Comparison of ENCODE assay signal across 8 cellular contexts in genomic region chr16:1188781-1189189, GRCh38. TPM values are rescaled to one million over a fixed set of nuclear protein-coding genes. Genes with fewer than 3 reads are reported as not detected.
DNase-seq lines count a peak whose midpoint lies in the region; ATAC-seq and TF ChIP-seq lines count a peak whose summit lies in the region.

No MANE protein-coding gene starts in this region.

- WGBS in esophagus squamous epithelium, 2 donors = 52% methylated on average over 3 of the region's 14 CpGs; no CpG with 5 or more reads in 1 of the 2 donors

- H3K4me3 ChIP-seq in AG10803 (ENCODE audit: low read length) (no peak overlapping the region), fibroblast of pulmonary artery (replicated peaks; ENCODE audit: low read depth, low read length) (no peak overlapping the region), esophagus squamous epithelium (no peak overlapping the region)

- no peaks in the 10 kb centered on the region for H3K4me1 Mint-ChIP-seq in activated CD8-positive, alpha-beta T cell treated with anti-CD3 and anti-CD28 coated beads, Interleukin-2, amount 10 ng/mL, durations not matched to agents 7 days and 5 days (ENCODE audit: low read depth)

- H3K27me3 Mint-ChIP-seq in activated CD8-positive, alpha-beta T cell treated with anti-CD3 and anti-CD28 coated beads, Interleukin-2, amount 10 ng/mL, durations not matched to agents 7 days and 5 days (ENCODE audit: low read depth) = no peaks in the 10 kb centered on the region

- no peak for TF ChIP-seq CTCF in AG10803 (conservative IDR thresholded peaks at IDR 0.05; ENCODE audit: low read length)
- no peak for TF ChIP-seq CTCF in fibroblast of pulmonary artery (IDR thresholded peaks at IDR 0.05; ENCODE audit: low read length, missing control alignments)
- TF ChIP-seq CTCF in omental fat pad (IDR thresholded peaks at IDR 0.05) = no peak
- TF ChIP-seq CTCF in esophagus squamous epithelium (IDR thresholded peaks at IDR 0.05) = no peak

- H3K36me3 Mint-ChIP-seq in activated CD8-positive, alpha-beta T cell treated with anti-CD3 and anti-CD28 coated beads, Interleukin-2, amount 10 ng/mL, durations not matched to agents 7 days and 5 days (ENCODE audit: low read depth) = no peaks in the 10 kb centered on the region

- H3K9me3 ChIP-seq in esophagus squamous epithelium = no peaks in the 10 kb centered on the region

- in situ Hi-C loops in KBM-7 (cut with MboI; ENCODE audit: low pct_unique_long_range_greater_than_20kb, low sequenced_read_pairs) = no loop called here

- peaks cover 0 to 9% (median 0%) of the 10 kb centered on the region in 4 donors for H3K27me3 ChIP-seq in esophagus squamous epithelium

- no peaks in the 10 kb centered on the region for H3K9me3 Mint-ChIP-seq in activated CD8-positive, alpha-beta T cell treated with anti-CD3 and anti-CD28 coated beads, Interleukin-2, amount 10 ng/mL, durations not matched to agents 7 days and 5 days (ENCODE audit: insufficient read depth)

- intact Hi-C loops in sciatic nerve (cut with DNase I) (no loop called here), esophagus squamous epithelium (cut with DNase I) (no loop called here)

- DNase-seq in AG10803 (ENCODE audit: low read depth) = peak; percentile 13
- peak; percentile 45 for DNase-seq in KBM-7
- DNase-seq in activated CD8-positive, alpha-beta T cell treated with anti-CD3 and anti-CD28 coated beads, Interleukin-2, amount 10 ng/mL, durations not matched to agents 7 days and 5 days = peak; percentile 70
- peak; percentile 51 for DNase-seq in fibroblast of pulmonary artery (ENCODE audit: low read depth)
- DNase-seq in sciatic nerve (ENCODE audit: low spot score) = peak; percentile 75
- DNase-seq in omental fat pad (ENCODE audit: low spot score) = no peak
- DNase-seq in esophagus squamous epithelium (lab: John Stamatoyannopoulos, UW) = no peak

- H3K27ac ChIP-seq in esophagus squamous epithelium = no peak overlapping the region

- ATAC-seq in activated CD8-positive, alpha-beta T cell treated with anti-CD3 and anti-CD28 coated beads, Interleukin-2, amount 10 ng/mL, durations not matched to agents 7 days and 5 days = peak; percentile 81
- ATAC-seq in sciatic nerve = peak; percentile 75
- no peak for ATAC-seq in omental fat pad (ENCODE audit: low FRiP score)
- ATAC-seq in HG02870 (IDR thresholded peaks at IDR 0.05; ENCODE audit: unreplicated experiment) = no peak

- POLR2A ChIA-PET in activated CD8-positive, alpha-beta T cell treated with anti-CD3 and anti-CD28 coated beads, Interleukin-2, amount 10 ng/mL, durations not matched to agents 7 days and 5 days (lab: Charles Lee) = no interaction called here

- CTCF ChIA-PET in activated CD8-positive, alpha-beta T cell treated with anti-CD3 and anti-CD28 coated beads, Interleukin-2, amount 10 ng/mL, durations not matched to agents 7 days and 5 days (lab: Charles Lee) = no interaction called here

- no peak overlapping the region for H3K4me3 Mint-ChIP-seq in activated CD8-positive, alpha-beta T cell treated with anti-CD3 and anti-CD28 coated beads, Interleukin-2, amount 10 ng/mL, durations not matched to agents 7 days and 5 days

- no peaks in the 10 kb centered on the region for H3K36me3 ChIP-seq in esophagus squamous epithelium

- H3K27ac Mint-ChIP-seq in activated CD8-positive, alpha-beta T cell treated with anti-CD3 and anti-CD28 coated beads, Interleukin-2, amount 10 ng/mL, durations not matched to agents 7 days and 5 days = no peak overlapping the region

- TF ChIP-seq POLR2A in esophagus squamous epithelium (IDR thresholded peaks at IDR 0.05) = no peak

- peaks cover 0 to 22% (median 7%) of the 10 kb centered on the region in 3 donors for H3K4me1 ChIP-seq in esophagus squamous epithelium

RNA-seq across cellular contexts. Expression of gene CACNA1H, which starts 35.9 kb away (rescaled TPM):
- total RNA-seq in activated CD8-positive, alpha-beta T cell treated with anti-CD3 and anti-CD28 coated beads, Interleukin-2, amount 10 ng/mL, durations not matched to agents 7 days and 5 days = under 1 TPM; 0.57 to 0.92 TPM
- total RNA-seq in sciatic nerve (4.1 TPM), omental fat pad (10 to 100 TPM in 2 of 4 donors, 1 to 10 TPM in 2; 1.8 to 13.6 (median 10.2) TPM), esophagus squamous epithelium (10 to 100 TPM in 1 of 4 donors, 1 to 10 TPM in 3; 1.7 to 14.7 (median 5.6) TPM)

RNA-seq across cellular contexts. Expression of gene TPSG1, which starts 36.3 kb away (rescaled TPM):
- total RNA-seq in activated CD8-positive, alpha-beta T cell treated with anti-CD3 and anti-CD28 coated beads, Interleukin-2, amount 10 ng/mL, durations not matched to agents 7 days and 5 days = not detected
- 0.45 TPM for total RNA-seq in sciatic nerve
- 1 to 10 TPM in 1 of 4 donors, not detected in 3; 1.3 TPM for total RNA-seq in omental fat pad
- under 1 TPM in 1 of 4 donors, not detected in 3; 0.27 TPM for total RNA-seq in esophagus squamous epithelium

RNA-seq across cellular contexts. Expression of gene TPSB2, which starts 41.2 kb away (rescaled TPM):
- total RNA-seq in activated CD8-positive, alpha-beta T cell treated with anti-CD3 and anti-CD28 coated beads, Interleukin-2, amount 10 ng/mL, durations not matched to agents 7 days and 5 days = not detected
- total RNA-seq in sciatic nerve (18.5 TPM), omental fat pad (100 to 1,000 TPM in 1 of 4 donors, 10 to 100 TPM in 3; 10.1 to 112 (median 42.0) TPM), esophagus squamous epithelium (100 to 1,000 TPM in 1 of 4 donors, 10 to 100 TPM in 2, 1 to 10 TPM in 1; 4.0 to 537 (median 20.2) TPM)

RNA-seq across cellular contexts. Expression of gene TPSAB1, which starts 51.7 kb away (rescaled TPM):
- not detected for total RNA-seq in activated CD8-positive, alpha-beta T cell treated with anti-CD3 and anti-CD28 coated beads, Interleukin-2, amount 10 ng/mL, durations not matched to agents 7 days and 5 days
- 11.5 TPM for total RNA-seq in sciatic nerve
- total RNA-seq in omental fat pad = 10 to 100 TPM; 20.8 to 86.2 (median 31.4) TPM
- 100 to 1,000 TPM in 1 of 4 donors, 10 to 100 TPM in 2, 1 to 10 TPM in 1; 3.0 to 395 (median 16.7) TPM for total RNA-seq in esophagus squamous epithelium

Comparison
In these comparisons a context has a peak if more than half of its experiments do, and no peak if none do; other contexts are left out.
1. DNase-seq: peak in AG10803 (single experiment), KBM-7 (single experiment), activated CD8-positive, alpha-beta T cell treated with anti-CD3 and anti-CD28 coated beads, Interleukin-2, amount 10 ng/mL, durations not matched to agents 7 days and 5 days (single experiment), fibroblast of pulmonary artery (single experiment) and sciatic nerve (single experiment); none in omental fat pad (single experiment) and esophagus squamous epithelium (single experiment).
2. ATAC-seq: peak in activated CD8-positive, alpha-beta T cell treated with anti-CD3 and anti-CD28 coated beads, Interleukin-2, amount 10 ng/mL, durations not matched to agents 7 days and 5 days (single experiment) and sciatic nerve (single experiment); none in omental fat pad (single experiment) and HG02870 (single experiment).
3. RNA of gene TPSB2, which starts 41.2 kb away (total RNA-seq): 10.1 to 112 TPM in omental fat pad, 4.0 to 537 TPM in esophagus squamous epithelium and 18.5 TPM in sciatic nerve (single experiment); not detected in activated CD8-positive, alpha-beta T cell treated with anti-CD3 and anti-CD28 coated beads, Interleukin-2, amount 10 ng/mL, durations not matched to agents 7 days and 5 days; every median in the first group is over 4 times any median in the second.